Comparison of ENCODE assay signal across 8 cellular contexts in the genomic region with DNA sequence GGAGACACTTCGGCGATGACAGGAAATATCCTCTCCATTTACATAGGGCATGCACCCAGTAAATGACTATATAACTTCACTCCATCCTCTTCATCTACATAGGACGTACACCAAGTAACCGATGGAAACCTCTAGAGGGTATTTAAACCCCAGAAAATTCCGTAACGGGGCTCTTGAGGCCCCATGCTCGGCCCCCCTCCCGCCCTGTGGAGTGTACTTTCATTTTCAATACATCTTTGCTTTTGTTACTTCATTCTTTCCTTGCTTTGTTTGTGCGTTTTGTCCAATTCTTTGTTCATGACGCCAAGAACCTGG. TPM values are rescaled to one million over a fixed set of nuclear protein-coding genes. Genes with fewer than 3 reads are reported as not detected.
DNase-seq lines count a peak whose midpoint lies in the region; ATAC-seq, FAIRE-seq and TF ChIP-seq lines count a peak whose summit lies in the region.

No MANE protein-coding gene starts in this region.

- H3K27ac ChIP-seq in astrocyte (ENCODE audit: low read depth, low read length) (no peak overlapping the region), tibial nerve (peak overlapping the region; percentile 48 to 85 (median 67))

- peak overlapping the region; percentile 96 for H3K4me2 ChIP-seq in astrocyte (ENCODE audit: low read length)

- H3K4me1 Mint-ChIP-seq in activated T-cell treated with anti-CD3 and anti-CD28 coated beads, Interleukin-2, amount 50 U/mL, for 24 hours (ENCODE audit: low read depth) = peaks cover 26% of the 10 kb centered on the region
- H3K4me1 Mint-ChIP-seq in astrocyte (ENCODE audit: low read depth, unreplicated experiment) = peaks cover 9% of the 10 kb centered on the region

- H3K9me3 ChIP-seq in astrocyte (ENCODE audit: insufficient read depth, low read depth, low read length) (no peaks in the 10 kb centered on the region), tibial nerve (no peaks in the 10 kb centered on the region)

- no peaks in the 10 kb centered on the region for H3K36me3 ChIP-seq in astrocyte (ENCODE audit: insufficient read depth, low read length)
- no peaks in the 10 kb centered on the region for H3K36me3 ChIP-seq in tibial nerve

- TF ChIP-seq POLR2A in lower leg skin (IDR thresholded peaks at IDR 0.05) (no peak), tibial nerve (IDR thresholded peaks at IDR 0.05) (no peak)

- H3K79me2 ChIP-seq in astrocyte (ENCODE audit: insufficient read depth, low read length) = no peaks in the 10 kb centered on the region

- TF ChIP-seq EP300 in tibial nerve (IDR thresholded peaks at IDR 0.05) = no peak

- no peak for DNase-seq in activated T-cell treated with anti-CD3 and anti-CD28 coated beads, Interleukin-2, amount 50 U/mL, for 24 hours
- no peak for DNase-seq in activated T-cell treated with anti-CD3 and anti-CD28 coated beads, Interleukin-2, amount 50 U/mL, for 48 hours
- DNase-seq in astrocyte (ENCODE audit: low read depth) (no peak), lower leg skin (ENCODE audit: low spot score in 2 of 2) (no peak), tibial nerve (ENCODE audit: low spot score in 2 of 2) (no peak), NCI-H510A treated with DMSO at 0.1 percent for 48 hours (lab: John Stamatoyannopoulos, UW) (no peak), cerebellar cortex (ENCODE audit: low spot score) (no peak)

- 23 to 28% methylated on average over 10 of the region's 10 CpGs for WGBS in lower leg skin, 2 donors
- WGBS in tibial nerve, 2 donors = 31 to 39% methylated on average over 10 of the region's 10 CpGs

- H3K4me1 ChIP-seq in astrocyte (ENCODE audit: insufficient read depth, low read length) = peaks cover 3% of the 10 kb centered on the region
- peaks cover 0 to 26% (median 11%) of the 10 kb centered on the region in 4 donors for H3K4me1 ChIP-seq in tibial nerve

- H3K4me3 Mint-ChIP-seq in activated T-cell treated with anti-CD3 and anti-CD28 coated beads, Interleukin-2, amount 50 U/mL, for 24 hours = peak overlapping the region; percentile 81
- H3K4me3 Mint-ChIP-seq in astrocyte (ENCODE audit: unreplicated experiment) = no peak overlapping the region

- H3K9me3 Mint-ChIP-seq in activated T-cell treated with anti-CD3 and anti-CD28 coated beads, Interleukin-2, amount 50 U/mL, for 24 hours = no peaks in the 10 kb centered on the region
- H3K9me3 Mint-ChIP-seq in astrocyte (ENCODE audit: unreplicated experiment) = peaks cover 10% of the 10 kb centered on the region

- no peak overlapping the region for H3K27ac Mint-ChIP-seq in activated T-cell treated with anti-CD3 and anti-CD28 coated beads, Interleukin-2, amount 50 U/mL, for 24 hours
- H3K27ac Mint-ChIP-seq in astrocyte (ENCODE audit: unreplicated experiment) = no peak overlapping the region

- H3K27me3 Mint-ChIP-seq in activated T-cell treated with anti-CD3 and anti-CD28 coated beads, Interleukin-2, amount 50 U/mL, for 24 hours = peaks cover 61% of the 10 kb centered on the region
- peaks cover 52% of the 10 kb centered on the region for H3K27me3 Mint-ChIP-seq in astrocyte (ENCODE audit: low read depth, unreplicated experiment)

- no peak for TF ChIP-seq CTCF in astrocyte (IDR thresholded peaks at IDR 0.05; ENCODE audit: insufficient read depth, low read depth, low read length)
- TF ChIP-seq CTCF in lower leg skin (IDR thresholded peaks at IDR 0.05) = no peak
- no peak for TF ChIP-seq CTCF in tibial nerve (IDR thresholded peaks at IDR 0.05)

- no peaks in the 10 kb centered on the region for H4K20me1 ChIP-seq in astrocyte (ENCODE audit: insufficient read depth, low read length)

- H3K36me3 Mint-ChIP-seq in activated T-cell treated with anti-CD3 and anti-CD28 coated beads, Interleukin-2, amount 50 U/mL, for 24 hours (ENCODE audit: low read depth) = no peaks in the 10 kb centered on the region
- peaks cover 5% of the 10 kb centered on the region for H3K36me3 Mint-ChIP-seq in astrocyte (ENCODE audit: low read depth, unreplicated experiment)

- H3K4me3 ChIP-seq in astrocyte (ENCODE audit: insufficient read depth, low read depth, low read length) = peak overlapping the region; percentile 65
- H3K4me3 ChIP-seq in lower leg skin (ENCODE audit: low read depth, poor library complexity, severe bottlenecking) = peak overlapping the region; percentile 36
- H3K4me3 ChIP-seq in tibial nerve = peak overlapping the region; percentile 29 to 58 (median 46)

- FAIRE-seq in astrocyte (lab: Jason Lieb, UNC) = no peak

- intact Hi-C loops in lower leg skin (cut with DNase I; ENCODE audit: low total_unique reads) = no loop called here

- peak overlapping the region; percentile 73 for H3K9ac ChIP-seq in astrocyte (ENCODE audit: low read length)

- no peak for ATAC-seq in GM18520 (IDR thresholded peaks at IDR 0.05; ENCODE audit: unreplicated experiment)

- H3K27me3 ChIP-seq in astrocyte (ENCODE audit: insufficient read depth, low read length) (peaks cover 29% of the 10 kb centered on the region), tibial nerve (peaks cover 0 to 24% of the 10 kb centered on the region in 2 donors)

- H2AFZ ChIP-seq in astrocyte (ENCODE audit: low read depth, low read length) = peak overlapping the region; percentile 90

RNA-seq across cellular contexts. Expression of a gene that starts 7.5 kb away (rescaled TPM):
- total RNA-seq in astrocyte = not detected in 2 replicates
- 10 to 100 TPM in 3 of 4 donors, 1 to 10 TPM in 1; 9.2 to 52.5 (median 16.9) TPM for total RNA-seq in lower leg skin
- 100 to 1,000 TPM; 147 to 305 (median 227) TPM for total RNA-seq in tibial nerve

RNA-seq across cellular contexts. Expression of a gene that starts 47.7 kb away (rescaled TPM):
- total RNA-seq in astrocyte (2.2 and 2.7 TPM in 2 replicates), lower leg skin (1 to 10 TPM; 2.6 to 6.6 (median 4.5) TPM), tibial nerve (10 to 100 TPM; 18.6 to 43.1 (median 36.1) TPM)
